17 cellular contexts compared by ENCODE assay signal in the genomic region with DNA sequence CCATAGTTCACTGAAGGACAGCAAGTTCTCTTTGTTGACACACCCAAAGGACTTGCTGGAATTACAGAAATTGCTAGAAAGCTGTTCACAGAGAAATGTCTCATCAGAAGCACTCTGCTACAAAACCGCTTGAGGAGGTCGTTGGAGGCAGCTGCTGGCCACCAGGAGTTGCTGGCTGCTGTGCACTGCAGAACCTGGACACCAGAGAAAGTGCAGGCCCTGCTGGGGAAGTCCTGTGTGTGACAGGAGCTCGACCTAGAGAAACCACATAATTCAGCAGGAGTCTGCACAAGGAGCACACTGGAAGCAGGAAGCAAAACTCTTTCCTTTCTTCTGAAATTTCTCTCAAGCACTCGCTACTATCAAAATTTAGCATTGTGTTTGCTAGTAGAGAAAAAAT.
DNase-seq lines count a peak whose midpoint lies in the region; ATAC-seq and TF ChIP-seq lines count a peak whose summit lies in the region.
"Had no signal": no experiment of that assay in that cellular context is flagged by ENCODE, and none has a peak within 500 bp of the region (broad histone marks: within the 10 kb centered on the region; RNA-seq: fewer than 3 reads in every experiment).

No MANE protein-coding gene starts in this region.

- H4K8ac ChIP-seq in trophoblast cell (ENCODE audit: low read depth, low read length): no peak overlapping the region

- H3K9me3 ChIP-seq in trophoblast cell (ENCODE audit: insufficient read depth, low read depth, low read length): no peaks in the 10 kb centered on the region
- H3K9me3 ChIP-seq in OCI-LY7 (ENCODE audit: low read length): no peaks in the 10 kb centered on the region
- H3K9me3 ChIP-seq: transverse colon had no signal

- peak overlapping the region; percentile 36 for H2BK12ac ChIP-seq in trophoblast cell (ENCODE audit: low read length)

- H2BK5ac ChIP-seq in trophoblast cell (ENCODE audit: low read depth, low read length, poor library complexity): no peak overlapping the region

- no TSS peak for BruUV-seq in OCI-LY7 (replicated peaks; lab: Mats Ljungman, UMichigan)

- POLR2A ChIA-PET in OCI-LY7 (lab: Charles Lee): interaction anchor here (0.6 kb wide), 1 partner anchor 329 kb away, joined by 7 read pairs; no protein-coding TSS in a partner anchor

- no peak overlapping the region for H3K4me2 ChIP-seq in trophoblast cell (ENCODE audit: low read length)
- H3K4me2 ChIP-seq in OCI-LY7 (ENCODE audit: low read length): no peak overlapping the region

- no peak overlapping the region for H3K14ac ChIP-seq in trophoblast cell (ENCODE audit: low read length)

- DNase-seq in Right ventricle myocardium inferior (ENCODE audit: missing footprints): no peak
- DNase-seq in left cardiac atrium: no peak
- DNase-seq in UCSD-AML1 (lab: John Stamatoyannopoulos, UW; ENCODE audit: unreplicated experiment): peak; percentile 10
- DNase-seq in trophoblast cell: no peak
- no peak for DNase-seq in SIG-M5 treated with dmso at 0.1 percent for 504 hours (lab: John Stamatoyannopoulos, UW; ENCODE audit: unreplicated experiment)
- no peak for DNase-seq in OCI-LY7 (ENCODE audit: low spot score)
- no peak for DNase-seq in activated T-helper 1 cell treated with anti-CD3 and anti-CD28 coated beads, Interleukin-12 subunit alpha, Interleukin-12 subunit beta, Interleukin-2, Interleukin-4 antibody, amounts not matched to agents 30 ng/mL and 10 ng/mL and 1 ng/mL, durations not matched to agents 14 hours and 24 hours and 36 hours (ENCODE audit: low spot score)
- DNase-seq: activated CD4-positive, alpha-beta T cell treated with anti-CD3 and anti-CD28 coated beads, Interleukin-2, amount 50 U/mL, for 4 hours; activated effector memory CD4-positive, alpha-beta T cell treated with Interleukin-2 at 50 U/mL for 16 hours; dorsolateral prefrontal cortex; GM23248; midbrain; NCI-H1092; NCI-H446; posterior cingulate gyrus; transverse colon had no signal

- WGBS in trophoblast cell (ENCODE audit: extremely low coverage, insufficient coverage, insufficient read length): no CpG with 5 or more reads among the region's 4 CpGs

- H3K27ac ChIP-seq in trophoblast cell (ENCODE audit: low read depth, low read length): no peak overlapping the region
- no peak overlapping the region for H3K27ac ChIP-seq in OCI-LY7 (ENCODE audit: low read depth, low read length, poor library complexity, severe bottlenecking)
- H3K27ac ChIP-seq: dorsolateral prefrontal cortex, GM23248, transverse colon had no signal

- no peaks in the 10 kb centered on the region for H4K20me1 ChIP-seq in OCI-LY7 (ENCODE audit: insufficient read depth, low read length)

- peaks cover 1% of the 10 kb centered on the region for H3K79me1 ChIP-seq in trophoblast cell (ENCODE audit: low read length)

- no peaks in the 10 kb centered on the region for H3K36me3 Mint-ChIP-seq in activated T-helper 1 cell treated with anti-CD3 and anti-CD28 coated beads, Interleukin-12 subunit alpha, Interleukin-12 subunit beta, Interleukin-2, Interleukin-4 antibody, amounts not matched to agents 30 ng/mL and 10 ng/mL and 1 ng/mL, durations not matched to agents 14 hours and 24 hours and 36 hours (ENCODE audit: low read depth)

- no peaks in the 10 kb centered on the region for H3K27me3 ChIP-seq in trophoblast cell (ENCODE audit: insufficient read depth, low read length)
- H3K27me3 ChIP-seq: dorsolateral prefrontal cortex, transverse colon had no signal

- no peak overlapping the region for H3K27ac Mint-ChIP-seq in activated T-helper 1 cell treated with anti-CD3 and anti-CD28 coated beads, Interleukin-12 subunit alpha, Interleukin-12 subunit beta, Interleukin-2, Interleukin-4 antibody, amounts not matched to agents 30 ng/mL and 10 ng/mL and 1 ng/mL, durations not matched to agents 14 hours and 24 hours and 36 hours

- H3K36me3 ChIP-seq in trophoblast cell (ENCODE audit: control insufficient read depth in 1 of 2, insufficient read depth in 2 of 2, low read length in 2 of 2): no peaks in the 10 kb centered on the region
- H3K36me3 ChIP-seq in OCI-LY7 (ENCODE audit: insufficient read depth, low read length): no peaks in the 10 kb centered on the region
- H3K36me3 ChIP-seq: transverse colon had no signal

- H2AK5ac ChIP-seq in trophoblast cell (ENCODE audit: low read length): no peak overlapping the region

- no peak overlapping the region for H4K91ac ChIP-seq in trophoblast cell (ENCODE audit: low read depth, low read length)

- no peak overlapping the region for H3K9ac ChIP-seq in trophoblast cell (ENCODE audit: low read length)
- H3K9ac ChIP-seq: GM23248 had no signal

- H3K4ac ChIP-seq in trophoblast cell (ENCODE audit: low read depth, low read length): no peak overlapping the region

- TF ChIP-seq CTCF in OCI-LY7 (conservative IDR thresholded peaks at IDR 0.05; ENCODE audit: low read length): no peak

- ATAC-seq in Right ventricle myocardium inferior (peak; percentile 54), left cardiac atrium (no peak), HG02981 (IDR thresholded peaks at IDR 0.05; ENCODE audit: unreplicated experiment) (peak; percentile 24)

- H3K27me3 Mint-ChIP-seq in activated T-helper 1 cell treated with anti-CD3 and anti-CD28 coated beads, Interleukin-12 subunit alpha, Interleukin-12 subunit beta, Interleukin-2, Interleukin-4 antibody, amounts not matched to agents 30 ng/mL and 10 ng/mL and 1 ng/mL, durations not matched to agents 14 hours and 24 hours and 36 hours (ENCODE audit: insufficient read depth): peaks cover 2% of the 10 kb centered on the region

- no peaks in the 10 kb centered on the region for H3K79me2 ChIP-seq in trophoblast cell (ENCODE audit: control insufficient read depth, insufficient read depth, low read length, poor library complexity)
- H3K79me2 ChIP-seq in OCI-LY7 (ENCODE audit: insufficient read depth, low read depth, low read length): no peaks in the 10 kb centered on the region

- H3K4me1 ChIP-seq in trophoblast cell (ENCODE audit: control insufficient read depth in 1 of 2, insufficient read depth in 2 of 2, low read length in 2 of 2) (peaks cover 2 to 5% of the 10 kb centered on the region in 2 experiments), OCI-LY7 (ENCODE audit: insufficient read depth, low read length, poor library complexity, severe bottlenecking) (no peaks in the 10 kb centered on the region)
- H3K4me1 ChIP-seq: transverse colon had no signal

- no peak overlapping the region for H3K4me3 ChIP-seq in trophoblast cell (ENCODE audit: low read depth, low read length)
- no peak overlapping the region for H3K4me3 ChIP-seq in OCI-LY7 (ENCODE audit: low read depth, low read length, poor library complexity, severe bottlenecking)
- H3K4me3 ChIP-seq: dorsolateral prefrontal cortex, GM23248, transverse colon had no signal

- no peaks in the 10 kb centered on the region for H3K9me2 ChIP-seq in OCI-LY7 (ENCODE audit: insufficient read depth, low read length)

- H3K4me3 Mint-ChIP-seq in activated T-helper 1 cell treated with anti-CD3 and anti-CD28 coated beads, Interleukin-12 subunit alpha, Interleukin-12 subunit beta, Interleukin-2, Interleukin-4 antibody, amounts not matched to agents 30 ng/mL and 10 ng/mL and 1 ng/mL, durations not matched to agents 14 hours and 24 hours and 36 hours: no peak overlapping the region

- intact Hi-C loops in Right ventricle myocardium inferior (cut with DNase I): no loop called here
- intact Hi-C loops in left cardiac atrium (cut with DNase I): no loop called here
- intact Hi-C loops in OCI-LY7 (cut with micrococcal nuclease; ENCODE audit: unreplicated experiment): no loop called here
- intact Hi-C loops in activated T-helper 1 cell treated with anti-CD3 and anti-CD28 coated beads, Interleukin-12 subunit alpha, Interleukin-12 subunit beta, Interleukin-2, Interleukin-4 antibody, amounts not matched to agents 30 ng/mL and 10 ng/mL and 1 ng/mL, durations not matched to agents 14 hours and 24 hours and 36 hours (cut with micrococcal nuclease): no loop called here

- CTCF ChIA-PET in OCI-LY7 (lab: Charles Lee; ENCODE audit: unreplicated experiment): no interaction called here

- no peak overlapping the region for H2BK120ac ChIP-seq in trophoblast cell (ENCODE audit: insufficient read depth, low read length, poor library complexity)

- H4K12ac ChIP-seq in trophoblast cell (ENCODE audit: low read depth, low read length): no peak overlapping the region

- H2AFZ ChIP-seq in trophoblast cell (ENCODE audit: insufficient read depth, low read length, poor library complexity): no peak overlapping the region
- H2AFZ ChIP-seq in OCI-LY7 (ENCODE audit: low read length): no peak overlapping the region
- H2AFZ ChIP-seq: GM23248 had no signal

- H3K18ac ChIP-seq in trophoblast cell (ENCODE audit: low read length): no peak overlapping the region

- peaks cover 23% of the 10 kb centered on the region for H3K4me1 Mint-ChIP-seq in activated T-helper 1 cell treated with anti-CD3 and anti-CD28 coated beads, Interleukin-12 subunit alpha, Interleukin-12 subunit beta, Interleukin-2, Interleukin-4 antibody, amounts not matched to agents 30 ng/mL and 10 ng/mL and 1 ng/mL, durations not matched to agents 14 hours and 24 hours and 36 hours (ENCODE audit: low read depth)

- no peak overlapping the region for H3K23ac ChIP-seq in trophoblast cell (ENCODE audit: low read length)

- no peaks in the 10 kb centered on the region for H3K9me3 Mint-ChIP-seq in activated T-helper 1 cell treated with anti-CD3 and anti-CD28 coated beads, Interleukin-12 subunit alpha, Interleukin-12 subunit beta, Interleukin-2, Interleukin-4 antibody, amounts not matched to agents 30 ng/mL and 10 ng/mL and 1 ng/mL, durations not matched to agents 14 hours and 24 hours and 36 hours

Comparison
In these comparisons a context has a peak if more than half of its experiments do, and no peak if none do; other contexts are left out.
1. ATAC-seq: peak in Right ventricle myocardium inferior (single experiment) and HG02981 (single experiment); none in left cardiac atrium (0 of 2).